ENCODE assay signal across 11 cellular contexts in genomic region chr17:37475713-37476420, GRCh38. TPM values are rescaled to one million over a fixed set of nuclear protein-coding genes. Genes with fewer than 3 reads are reported as not detected.
DNase-seq lines count a peak whose midpoint lies in the region; ATAC-seq and TF ChIP-seq lines count a peak whose summit lies in the region.
"Had no signal": no experiment of that assay in that cellular context is flagged by ENCODE, and none has a peak within 500 bp of the region (broad histone marks: within the 10 kb centered on the region; RNA-seq: fewer than 3 reads in every experiment).

No MANE protein-coding gene starts in this region.

- peak overlapping the region; percentile 56 for H3K27ac ChIP-seq in left ventricle myocardium inferior (replicated peaks)
- H3K27ac ChIP-seq in foreskin keratinocyte: peak overlapping the region; percentile 46
- H3K27ac ChIP-seq in upper lobe of right lung: no peak overlapping the region
- no peak overlapping the region for H3K27ac ChIP-seq in coronary artery
- H3K27ac ChIP-seq: ascending aorta, HL-60 had no signal

- no peak for ATAC-seq in left cardiac atrium
- no peak for ATAC-seq in foreskin keratinocyte
- peak; percentile 65 for ATAC-seq in upper lobe of right lung

- intact Hi-C loops in left ventricle myocardium inferior (cut with micrococcal nuclease) (no loop called here), left cardiac atrium (cut with DNase I) (no loop called here), upper lobe of right lung (cut with DNase I) (no loop called here)

- DNase-seq in left ventricle myocardium inferior (no peak), left cardiac atrium (no peak), SKM-1 treated with dmso at 0.1 percent for 144 hours (lab: John Stamatoyannopoulos, UW; ENCODE audit: unreplicated experiment) (peak; percentile 59), foreskin keratinocyte (no peak), upper lobe of right lung (no peak), coronary artery (ENCODE audit: low spot score) (no peak), NCI-H146 (lab: John Stamatoyannopoulos, UW) (no peak), anterior cingulate cortex (lab: John Stamatoyannopoulos, UW) (no peak)
- DNase-seq: RPMI8226 had no signal

- TF ChIP-seq CTCF in left ventricle myocardium inferior (IDR thresholded peaks at IDR 0.05; ENCODE audit: borderline replicate concordance) (no peak), foreskin keratinocyte (conservative IDR thresholded peaks at IDR 0.05) (no peak), upper lobe of right lung (IDR thresholded peaks at IDR 0.05) (no peak), coronary artery (IDR thresholded peaks at IDR 0.05) (no peak)

- H3K36me3 ChIP-seq in left ventricle myocardium inferior (peaks cover 77% of the 10 kb centered on the region), upper lobe of right lung (peaks cover 76% of the 10 kb centered on the region)

- H3K27me3 ChIP-seq in left ventricle myocardium inferior (ENCODE audit: low read depth): no peaks in the 10 kb centered on the region
- no peaks in the 10 kb centered on the region for H3K27me3 ChIP-seq in foreskin keratinocyte
- no peaks in the 10 kb centered on the region for H3K27me3 ChIP-seq in upper lobe of right lung
- H3K27me3 ChIP-seq: ascending aorta had no signal

- H3K9me3 ChIP-seq in left ventricle myocardium inferior (replicated peaks) (no peaks in the 10 kb centered on the region), upper lobe of right lung (no peaks in the 10 kb centered on the region)
- H3K9me3 ChIP-seq: ascending aorta had no signal

- H3K4me1 ChIP-seq in left ventricle myocardium inferior: peaks cover 31% of the 10 kb centered on the region
- peaks cover 27% of the 10 kb centered on the region for H3K4me1 ChIP-seq in foreskin keratinocyte
- no peaks in the 10 kb centered on the region for H3K4me1 ChIP-seq in upper lobe of right lung
- H3K4me1 ChIP-seq: ascending aorta had no signal

- H3K4me3 ChIP-seq in left ventricle myocardium inferior: no peak overlapping the region
- H3K4me3 ChIP-seq in upper lobe of right lung: no peak overlapping the region
- H3K4me3 ChIP-seq in coronary artery: no peak overlapping the region
- H3K4me3 ChIP-seq: ascending aorta had no signal

RNA-seq across cellular contexts. Expression of gene DUSP14, which starts 13.8 kb away (rescaled TPM):
- 18.1 TPM for total RNA-seq in left ventricle myocardium inferior
- 10 to 100 TPM; 18.7 to 19.1 TPM for total RNA-seq in left cardiac atrium
- 128 and 131 TPM in 2 replicates for total RNA-seq in foreskin keratinocyte
- 117 and 128 TPM in 2 replicates for polyA plus RNA-seq in foreskin keratinocyte
- 9.0 TPM for total RNA-seq in upper lobe of right lung

Comparison
In these comparisons a context has a peak if more than half of its experiments do, and no peak if none do; other contexts are left out.
1. H3K27ac ChIP-seq: peak in left ventricle myocardium inferior (single experiment) and foreskin keratinocyte (single experiment); none in upper lobe of right lung (single experiment) and coronary artery (0 of 2).